Comparison of ENCODE assay signal across 9 cellular contexts in the genomic region with DNA sequence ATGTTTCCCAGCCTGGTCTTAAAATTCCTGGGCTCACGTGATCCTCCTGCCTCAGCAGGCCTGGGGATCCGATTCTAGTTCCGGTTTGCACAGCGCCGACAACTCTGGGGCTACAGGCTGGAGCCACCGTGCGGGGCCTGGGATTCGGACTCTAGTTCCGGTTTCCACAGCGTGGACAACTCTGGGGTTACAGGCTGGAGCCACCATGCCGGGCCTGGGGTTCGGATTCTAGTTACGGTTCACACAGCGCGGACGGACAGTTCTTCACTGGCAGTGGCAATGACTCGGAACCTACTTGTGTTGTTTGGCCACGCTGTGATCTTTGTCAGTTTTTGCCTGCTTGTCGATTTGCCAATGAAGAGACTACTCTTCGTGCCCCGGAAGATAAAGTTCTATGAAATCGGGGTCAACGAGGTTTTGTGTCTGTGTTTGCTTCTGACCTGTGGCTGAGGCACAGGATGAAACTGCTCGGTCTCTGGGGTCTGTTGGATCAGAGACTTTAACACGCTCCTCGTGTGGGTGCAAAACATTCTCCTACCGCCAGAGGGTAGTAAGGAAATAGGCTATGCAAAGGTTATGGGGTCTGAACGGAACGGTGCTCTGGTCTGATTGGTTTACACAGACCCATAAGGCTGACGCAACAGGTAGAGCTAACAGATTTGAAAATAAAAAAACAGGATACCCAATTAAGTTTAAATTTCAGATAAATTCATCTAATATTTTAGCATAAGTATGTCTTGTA. TPM values are rescaled to one million over a fixed set of nuclear protein-coding genes. Genes with fewer than 3 reads are reported as not detected.
DNase-seq lines count a peak whose midpoint lies in the region; ATAC-seq, FAIRE-seq and TF ChIP-seq lines count a peak whose summit lies in the region.
"Had no signal": no experiment of that assay in that cellular context is flagged by ENCODE, and none has a peak within 500 bp of the region (broad histone marks: within the 10 kb centered on the region; RNA-seq: fewer than 3 reads in every experiment).

No MANE protein-coding gene starts in this region.

- FAIRE-seq in H1 (lab: Jason Lieb, UNC), result peak; percentile 98

- no peak overlapping the region for H3K18ac ChIP-seq in H1 (ENCODE audit: extremely low read depth, low read length)
- H3K18ac ChIP-seq in mesenchymal stem cell (ENCODE audit: low read depth in 1 of 2, low read length in 2 of 2), result no peak overlapping the region

- no peaks in the 10 kb centered on the region for H3K79me2 ChIP-seq in H1 (ENCODE audit: control insufficient read depth in 1 of 2, insufficient read depth in 2 of 2, low read length in 2 of 2)

- H2AK5ac ChIP-seq in H1 (ENCODE audit: low read depth, low read length) (no peak overlapping the region), mesenchymal stem cell (ENCODE audit: low read length, severe bottlenecking) (no peak overlapping the region)

- peak; percentile 88 to 91 for TF ChIP-seq RAD21 in H1 (IDR thresholded peaks at IDR 0.05 in 1 of 2, conservative IDR thresholded peaks at IDR 0.05 in 1 of 2; ENCODE audit: low read depth in 2 of 2, low read length in 2 of 2)

- H2AFZ ChIP-seq in H1 (ENCODE audit: low read length) (0 out of 2 replicates have a peak overlapping the region, but pooled peaks have one; percentile 36), mesenchymal stem cell (ENCODE audit: low read depth, low read length) (no peak overlapping the region)

- H2BK20ac ChIP-seq in H1 (ENCODE audit: low read length), result no peak overlapping the region

- peak; percentile 79 to 80 for ATAC-seq in CD4-positive, CD25-positive, alpha-beta regulatory T cell (ENCODE audit: low read depth in 2 of 2)
- ATAC-seq in T-cell (replicated peaks in 1 of 4) (peak; percentile 61 to 83 (median 71)), HG03439 (IDR thresholded peaks at IDR 0.05; ENCODE audit: unreplicated experiment) (no peak), GM21367 (IDR thresholded peaks at IDR 0.05; ENCODE audit: unreplicated experiment) (no peak)

- CTCF ChIA-PET in T-cell (lab: Charles Lee) (interaction anchor here in 1 of 2 donors (1.0 kb wide), 1 partner anchor 133 kb away, joined by 4 read pairs; no protein-coding TSS in a partner anchor), H1 (lab: Charles Lee; ENCODE audit: partially characterized antibody) (interaction anchor here (0.5 to 4.0 kb wide), 26 partner anchors 9 to 162 kb away, joined by 3 to 34 read pairs (median 3); a partner anchor contains a TSS)

- no peak overlapping the region for H3K27ac Mint-ChIP-seq in CD4-positive, CD25-positive, alpha-beta regulatory T cell
- H3K27ac Mint-ChIP-seq in T-cell (no peak overlapping the region), type B pancreatic cell (no peak overlapping the region)
- H3K27ac Mint-ChIP-seq: nephron had no signal

- TF ChIP-seq CTCF in H1 (IDR thresholded peaks at IDR 0.05; ENCODE audit: control extremely low read depth in 1 of 3, insufficient read depth in 1 of 3, low read depth in 1 of 3, low read length in 3 of 3), result peak; percentile 46 to 84 (median 71)
- peak; percentile 69 for TF ChIP-seq CTCF in type B pancreatic cell (conservative IDR thresholded peaks at IDR 0.05)

- H3K56ac ChIP-seq in H1 (replicated peaks; ENCODE audit: insufficient read length, low read depth, low read length), result no peak overlapping the region

- H3K4me3 ChIP-seq in CD4-positive, CD25-positive, alpha-beta regulatory T cell (ENCODE audit: low read depth, low read length), result no peak overlapping the region
- no peak overlapping the region for H3K4me3 ChIP-seq in H1 (ENCODE audit: extremely low read depth in 1 of 4, insufficient read depth in 2 of 4, low read depth in 3 of 4, low read length in 4 of 4)
- no peak overlapping the region for H3K4me3 ChIP-seq in mesenchymal stem cell (ENCODE audit: insufficient read depth in 1 of 2, low read depth in 1 of 2, low read length in 2 of 2)

- H3K4me2 ChIP-seq in H1 (ENCODE audit: insufficient read depth in 1 of 2, low read depth in 2 of 2, low read length in 2 of 2) (no peak overlapping the region), mesenchymal stem cell (ENCODE audit: low read length, poor library complexity, severe bottlenecking) (no peak overlapping the region)

- no peaks in the 10 kb centered on the region for H3K23me2 ChIP-seq in H1 (ENCODE audit: low read depth, low read length)

- no peaks in the 10 kb centered on the region for H3K27me3 ChIP-seq in CD4-positive, CD25-positive, alpha-beta regulatory T cell (ENCODE audit: control insufficient read depth, insufficient read depth, low read length)
- no peaks in the 10 kb centered on the region; a peak in 3 of 7 replicates for H3K27me3 ChIP-seq in H1 (replicated peaks in 1 of 4; ENCODE audit: control insufficient read depth in 3 of 4, extremely low read depth in 1 of 4, insufficient read depth in 3 of 4, low read length in 3 of 4)
- H3K27me3 ChIP-seq in mesenchymal stem cell (ENCODE audit: control insufficient read depth in 1 of 2, insufficient read depth in 1 of 2, low read length in 2 of 2), result no peaks in the 10 kb centered on the region

- no peak overlapping the region for H2BK12ac ChIP-seq in H1 (ENCODE audit: low read depth, low read length)
- no peak overlapping the region for H2BK12ac ChIP-seq in mesenchymal stem cell (ENCODE audit: low read length in 2 of 2)

- WGBS in H1 (ENCODE audit: extremely low coverage in 1 of 2, insufficient coverage in 1 of 2, insufficient read length in 1 of 2, insufficient replicate concordance in 2 of 2, low coverage in 1 of 2, low lambda C conversion rate in 2 of 2, missing lambda C conversion rate in 1 of 2), 2 experiments, result 67% methylated on average over 30 of the region's 30 CpGs; no CpG with 5 or more reads in 1 of the 2 experiments
- WGBS in mesenchymal stem cell, result 70% methylated on average over 27 of the region's 30 CpGs

- no peak overlapping the region for H3K4ac ChIP-seq in H1 (replicated peaks; ENCODE audit: insufficient read length, low read depth, low read length)
- H3K4ac ChIP-seq in mesenchymal stem cell (ENCODE audit: low read depth in 1 of 2, low read length in 2 of 2), result no peak overlapping the region

- H2BK5ac ChIP-seq in H1 (ENCODE audit: low read depth, low read length) (no peak overlapping the region; the same call in 1 of the 2 replicates), mesenchymal stem cell (ENCODE audit: low read depth, low read length, poor library complexity, severe bottlenecking) (no peak overlapping the region)

- no peak for TF ChIP-seq EP300 in H1 (IDR thresholded peaks at IDR 0.05; ENCODE audit: borderline replicate concordance in 1 of 2, low read depth in 2 of 2, low read length in 2 of 2)

- POLR2A ChIA-PET in T-cell (lab: Charles Lee) (no interaction called here), H1 (lab: Charles Lee; ENCODE audit: partially characterized antibody) (interaction anchor here (0.8 to 3.4 kb wide), 11 partner anchors 13 to 162 kb away, joined by 3 to 18 read pairs (median 7); a partner anchor contains a TSS)

- H3K27ac ChIP-seq in CD4-positive, CD25-positive, alpha-beta regulatory T cell (ENCODE audit: insufficient read depth, low read length, poor library complexity, severe bottlenecking), result no peak overlapping the region
- no peak overlapping the region for H3K27ac ChIP-seq in H1 (ENCODE audit: low read depth, low read length)
- H3K27ac ChIP-seq in mesenchymal stem cell (ENCODE audit: low read length, poor library complexity, severe bottlenecking), result no peak overlapping the region

- peaks cover 3% of the 10 kb centered on the region for H3K36me3 Mint-ChIP-seq in CD4-positive, CD25-positive, alpha-beta regulatory T cell
- no peaks in the 10 kb centered on the region for H3K36me3 Mint-ChIP-seq in T-cell
- no peaks in the 10 kb centered on the region for H3K36me3 Mint-ChIP-seq in type B pancreatic cell

- H4K91ac ChIP-seq in H1 (replicated peaks; ENCODE audit: insufficient read length, low read length) (no peak overlapping the region), mesenchymal stem cell (ENCODE audit: low read length) (no peak overlapping the region)

- H3K23ac ChIP-seq in H1 (ENCODE audit: insufficient read length), result no peak overlapping the region
- no peak overlapping the region for H3K23ac ChIP-seq in mesenchymal stem cell (ENCODE audit: low read length in 2 of 2)

- H4K8ac ChIP-seq in H1 (ENCODE audit: extremely low read depth, insufficient read depth, low read length) (peak overlapping the region; percentile 84; the same call in 1 of the 2 replicates), mesenchymal stem cell (ENCODE audit: low read length) (no peak overlapping the region)

- no peaks in the 10 kb centered on the region for H4K20me1 ChIP-seq in H1 (replicated peaks in 1 of 2; ENCODE audit: control insufficient read depth in 1 of 2, insufficient read depth in 2 of 2, low read length in 2 of 2)

- peaks cover 0 to 2% (median 0%) of the 10 kb centered on the region in 4 donors for H3K4me1 Mint-ChIP-seq in CD4-positive, CD25-positive, alpha-beta regulatory T cell
- no peaks in the 10 kb centered on the region for H3K4me1 Mint-ChIP-seq in T-cell
- no peaks in the 10 kb centered on the region for H3K4me1 Mint-ChIP-seq in type B pancreatic cell (ENCODE audit: unreplicated experiment)
- H3K4me1 Mint-ChIP-seq: nephron had no signal

- H3K9me3 Mint-ChIP-seq in CD4-positive, CD25-positive, alpha-beta regulatory T cell, result peaks cover 0 to 20% (median 12%) of the 10 kb centered on the region in 7 donors
- H3K9me3 Mint-ChIP-seq in T-cell (peaks cover 8 to 34% (median 23%) of the 10 kb centered on the region in 3 donors), type B pancreatic cell (peaks cover 5% of the 10 kb centered on the region)

- H3K4me3 Mint-ChIP-seq in CD4-positive, CD25-positive, alpha-beta regulatory T cell, result no peak overlapping the region
- no peak overlapping the region for H3K4me3 Mint-ChIP-seq in T-cell
- no peak overlapping the region for H3K4me3 Mint-ChIP-seq in type B pancreatic cell
- H3K4me3 Mint-ChIP-seq: nephron had no signal

- H3K14ac ChIP-seq in H1 (ENCODE audit: insufficient read length) (no peak overlapping the region), mesenchymal stem cell (ENCODE audit: low read length in 2 of 2) (no peak overlapping the region)

- H3K4me1 ChIP-seq in CD4-positive, CD25-positive, alpha-beta regulatory T cell (ENCODE audit: control insufficient read depth, insufficient read depth, low read length, poor library complexity, severe bottlenecking), result no peaks in the 10 kb centered on the region
- no peaks in the 10 kb centered on the region for H3K4me1 ChIP-seq in H1 (replicated peaks in 1 of 4; ENCODE audit: control insufficient read depth in 3 of 4, insufficient read depth in 4 of 4, low read length in 3 of 4)
- no peaks in the 10 kb centered on the region for H3K4me1 ChIP-seq in mesenchymal stem cell (ENCODE audit: control insufficient read depth, insufficient read depth, low read depth, low read length)

- no peaks in the 10 kb centered on the region for H3K36me3 ChIP-seq in CD4-positive, CD25-positive, alpha-beta regulatory T cell (ENCODE audit: control insufficient read depth, insufficient read depth, low read length)
- no peaks in the 10 kb centered on the region for H3K36me3 ChIP-seq in H1 (ENCODE audit: control insufficient read depth in 2 of 4, insufficient read depth in 4 of 4, low read length in 3 of 4)
- H3K36me3 ChIP-seq in mesenchymal stem cell (ENCODE audit: control insufficient read depth in 1 of 2, insufficient read depth in 2 of 2, low read depth in 1 of 2, low read length in 2 of 2), result no peaks in the 10 kb centered on the region

- TF ChIP-seq POLR2A in H1 (IDR thresholded peaks at IDR 0.05; ENCODE audit: control extremely low read depth in 1 of 2, low read depth in 2 of 2, low read length in 2 of 2), result no peak

- DNase-seq in CD4-positive, CD25-positive, alpha-beta regulatory T cell, result peak in 2 of 3 donors; percentile 22 to 58
- DNase-seq in HuH-7.5 (ENCODE audit: low spot score) (peak; percentile 67), T-cell (peak in 29 of 34 experiments; percentile 3 to 62 (median 29)), H1 (ENCODE audit: low read depth in 1 of 2, low spot score in 2 of 2) (peak in 1 of 2 experiments; percentile 72), mesenchymal stem cell (peak; percentile 23), type B pancreatic cell (ENCODE audit: extremely low spot score, unreplicated experiment) (no peak)

- H2BK15ac ChIP-seq in H1 (ENCODE audit: low read length) (no peak overlapping the region), mesenchymal stem cell (ENCODE audit: low read depth, poor library complexity, severe bottlenecking) (no peak overlapping the region)

- H3K79me1 ChIP-seq in H1 (ENCODE audit: low read depth, low read length) (no peaks in the 10 kb centered on the region), mesenchymal stem cell (replicated peaks; ENCODE audit: low read length, poor library complexity, severe bottlenecking) (no peaks in the 10 kb centered on the region)

- H3K9me3 ChIP-seq in CD4-positive, CD25-positive, alpha-beta regulatory T cell (ENCODE audit: control insufficient read depth in 2 of 2, low read length in 2 of 2), result peaks cover 7 to 10% of the 10 kb centered on the region in 2 experiments
- peaks cover 16 to 35% of the 10 kb centered on the region in 2 experiments; a peak in 3 of 4 replicates for H3K9me3 ChIP-seq in H1 (ENCODE audit: insufficient read depth in 2 of 2, low read depth in 1 of 2, low read length in 1 of 2)
- H3K9me3 ChIP-seq in mesenchymal stem cell (ENCODE audit: control insufficient read depth, low read length), result peaks cover 20% of the 10 kb centered on the region

- peak overlapping the region; percentile 55 for H4K5ac ChIP-seq in H1 (ENCODE audit: insufficient read length, low read depth, low read length)

- H3K27me3 Mint-ChIP-seq in CD4-positive, CD25-positive, alpha-beta regulatory T cell, result no peaks in the 10 kb centered on the region
- H3K27me3 Mint-ChIP-seq in T-cell (peaks cover 0 to 4% of the 10 kb centered on the region in 2 donors), type B pancreatic cell (no peaks in the 10 kb centered on the region)

- no peak overlapping the region for H2BK120ac ChIP-seq in H1 (replicated peaks; ENCODE audit: low read depth, low read length)
- no peak overlapping the region for H2BK120ac ChIP-seq in mesenchymal stem cell (ENCODE audit: low read depth, low read length)

- H3K9ac ChIP-seq in H1 (replicated peaks in 1 of 4; ENCODE audit: extremely low read depth in 1 of 4, low read depth in 3 of 4, low read length in 3 of 4) (no peak overlapping the region), mesenchymal stem cell (ENCODE audit: low read length) (no peak overlapping the region)

RNA-seq across cellular contexts. Expression of a gene that starts 12.1 kb away (rescaled TPM):
- not detected for total RNA-seq in CD4-positive, CD25-positive, alpha-beta regulatory T cell
- polyA plus RNA-seq in CD4-positive, CD25-positive, alpha-beta regulatory T cell, result not detected
- total RNA-seq in T-cell (not detected), type B pancreatic cell (ENCODE audit: low replicate concordance) (0.95 and 1.9 TPM in 2 replicates)
- total RNA-seq in H1 (2021; fragmentation: NEBNext Ultra II Directional; extraction: Animal tissue kit (Norgen Biotek cat#: 25700)), result 0.69 and 1.2 TPM in 2 replicates
- polyA plus RNA-seq in H1 (2011; rRNA removed), result 4.3 and 6.4 TPM in 2 replicates
- 3.3 TPM for polyA plus RNA-seq in H1 (2011; cell fraction: cytosol; rRNA removed)
- polyA plus RNA-seq in H1 (2011; cell fraction: nucleus; rRNA removed), result 5.8 TPM
- 1.4 to 3.3 TPM (median 1.8 TPM) in 4 replicates for polyA plus RNA-seq in H1 (2012, experiment 1 of 2)
- 1.4 TPM for polyA plus RNA-seq in H1 (2012, experiment 2 of 2)
- 2.5 TPM for polyA plus RNA-seq in H1 (2013, experiment 1 of 2)
- polyA plus RNA-seq in H1 (2013, experiment 2 of 2), result 1.8 TPM
- not detected in 2 replicates for polyA minus RNA-seq in H1 (2011; rRNA and poly(A)+ RNA removed)
- polyA minus RNA-seq in H1 (2011; cell fraction: cytosol; rRNA and poly(A)+ RNA removed), result not detected
- polyA minus RNA-seq in H1 (2011; cell fraction: nucleus; rRNA and poly(A)+ RNA removed), result 1.7 TPM
- 0.39 TPM for polyA plus RNA-seq in mesenchymal stem cell (2013, experiment 1 of 2)
- 0.49 TPM for polyA plus RNA-seq in mesenchymal stem cell (2013, experiment 2 of 2)

RNA-seq across cellular contexts. Expression of a gene that starts 19.1 kb away (rescaled TPM):
- 10.3 TPM for total RNA-seq in CD4-positive, CD25-positive, alpha-beta regulatory T cell
- polyA plus RNA-seq in CD4-positive, CD25-positive, alpha-beta regulatory T cell, result 1 to 10 TPM; 1.6 to 6.0 (median 4.7) TPM
- total RNA-seq in T-cell (10 to 100 TPM in 4 of 5 donors, 1 to 10 TPM in 1; 8.2 to 40.5 (median 26.4) TPM), type B pancreatic cell (ENCODE audit: low replicate concordance) (28.1 and 39.1 TPM in 2 replicates)
- total RNA-seq in H1 (2021; fragmentation: NEBNext Ultra II Directional; extraction: Animal tissue kit (Norgen Biotek cat#: 25700)), result 17.5 and 19.3 TPM in 2 replicates
- 5.2 and 10.2 TPM in 2 replicates for polyA plus RNA-seq in H1 (2011; rRNA removed)
- 12.7 TPM for polyA plus RNA-seq in H1 (2011; cell fraction: cytosol; rRNA removed)
- polyA plus RNA-seq in H1 (2011; cell fraction: nucleus; rRNA removed), result 14.1 TPM
- polyA plus RNA-seq in H1 (2012, experiment 1 of 2), result 8.0 to 10.7 TPM (median 8.2 TPM) in 4 replicates
- 1.0 TPM for polyA plus RNA-seq in H1 (2012, experiment 2 of 2)
- 12.1 TPM for polyA plus RNA-seq in H1 (2013, experiment 1 of 2)
- polyA plus RNA-seq in H1 (2013, experiment 2 of 2), result 10.8 TPM
- polyA minus RNA-seq in H1 (2011; rRNA and poly(A)+ RNA removed), result 11.3 and 11.9 TPM in 2 replicates
- polyA minus RNA-seq in H1 (2011; cell fraction: cytosol; rRNA and poly(A)+ RNA removed), result 18.1 TPM
- polyA minus RNA-seq in H1 (2011; cell fraction: nucleus; rRNA and poly(A)+ RNA removed), result 35.9 TPM
- polyA plus RNA-seq in mesenchymal stem cell (2013, experiment 1 of 2), result 5.3 TPM
- polyA plus RNA-seq in mesenchymal stem cell (2013, experiment 2 of 2), result 4.8 TPM

RNA-seq across cellular contexts. Expression of a gene that starts 37.4 kb away (rescaled TPM):
- total RNA-seq in CD4-positive, CD25-positive, alpha-beta regulatory T cell, result 0.39 TPM
- 1 to 10 TPM in 1 of 4 donors, under 1 TPM in 3; 0.15 to 2.7 (median 0.88) TPM for polyA plus RNA-seq in CD4-positive, CD25-positive, alpha-beta regulatory T cell
- total RNA-seq in T-cell, result 1 to 10 TPM; 1.2 to 2.8 (median 2.1) TPM
- total RNA-seq in H1 (2021; fragmentation: NEBNext Ultra II Directional; extraction: Animal tissue kit (Norgen Biotek cat#: 25700)), result 5.2 and 5.3 TPM in 2 replicates
- 6.9 and 7.9 TPM in 2 replicates for polyA plus RNA-seq in H1 (2011; rRNA removed)
- 9.2 TPM for polyA plus RNA-seq in H1 (2011; cell fraction: cytosol; rRNA removed)
- 26.8 TPM for polyA plus RNA-seq in H1 (2011; cell fraction: nucleus; rRNA removed)
- 5.1 to 6.2 TPM (median 5.3 TPM) in 4 replicates for polyA plus RNA-seq in H1 (2012, experiment 1 of 2)
- polyA plus RNA-seq in H1 (2012, experiment 2 of 2), result 0.51 TPM
- 4.7 TPM for polyA plus RNA-seq in H1 (2013, experiment 1 of 2)
- 4.2 TPM for polyA plus RNA-seq in H1 (2013, experiment 2 of 2)
- polyA minus RNA-seq in H1 (2011; rRNA and poly(A)+ RNA removed), result 17.9 and 23.2 TPM in 2 replicates
- polyA minus RNA-seq in H1 (2011; cell fraction: cytosol; rRNA and poly(A)+ RNA removed), result 7.2 TPM
- 19.7 TPM for polyA minus RNA-seq in H1 (2011; cell fraction: nucleus; rRNA and poly(A)+ RNA removed)
- polyA plus RNA-seq in mesenchymal stem cell (2013, experiment 1 of 2), result 1.2 TPM
- 1.2 TPM for polyA plus RNA-seq in mesenchymal stem cell (2013, experiment 2 of 2)
- total RNA-seq in type B pancreatic cell (ENCODE audit: low replicate concordance), result 12.0 and 13.1 TPM in 2 replicates

RNA-seq across cellular contexts. Expression of a gene that starts 47.4 kb away (rescaled TPM):
- 1.6 TPM for total RNA-seq in CD4-positive, CD25-positive, alpha-beta regulatory T cell
- polyA plus RNA-seq in CD4-positive, CD25-positive, alpha-beta regulatory T cell, result not detected
- total RNA-seq in T-cell (1 to 10 TPM in 2 of 5 donors, under 1 TPM in 3; 0.66 to 1.2 (median 0.93) TPM), type B pancreatic cell (ENCODE audit: low replicate concordance) (1.0 and 2.5 TPM in 2 replicates)
- 0.98 and 0.99 TPM in 2 replicates for total RNA-seq in H1 (2021; fragmentation: NEBNext Ultra II Directional; extraction: Animal tissue kit (Norgen Biotek cat#: 25700))
- 0.08 and 0.12 TPM in 2 replicates for polyA plus RNA-seq in H1 (2011; rRNA removed)
- polyA plus RNA-seq in H1 (2011; cell fraction: cytosol; rRNA removed), result 0.23 TPM
- 0.17 TPM for polyA plus RNA-seq in H1 (2011; cell fraction: nucleus; rRNA removed)
- polyA plus RNA-seq in H1 (2012, experiment 1 of 2), result 0.55 to 0.90 TPM (median 0.58 TPM) in 3 of 4 replicates, not detected in the other
- not detected for polyA plus RNA-seq in H1 (2012, experiment 2 of 2)
- 1.3 TPM for polyA plus RNA-seq in H1 (2013, experiment 1 of 2)
- 1.5 TPM for polyA plus RNA-seq in H1 (2013, experiment 2 of 2)
- polyA minus RNA-seq in H1 (2011; rRNA and poly(A)+ RNA removed), result 0.28 and 0.41 TPM in 2 replicates
- not detected for polyA minus RNA-seq in H1 (2011; cell fraction: cytosol; rRNA and poly(A)+ RNA removed)
- not detected for polyA minus RNA-seq in H1 (2011; cell fraction: nucleus; rRNA and poly(A)+ RNA removed)
- 1.2 TPM for polyA plus RNA-seq in mesenchymal stem cell (2013, experiment 1 of 2)
- polyA plus RNA-seq in mesenchymal stem cell (2013, experiment 2 of 2), result 1.0 TPM

Comparison
In these comparisons a context has a peak if more than half of its experiments do, and no peak if none do; other contexts are left out.
1. ATAC-seq: peak in CD4-positive, CD25-positive, alpha-beta regulatory T cell (2 of 2) and T-cell (4 of 4); none in HG03439 (single experiment) and GM21367 (single experiment).